ENCODE assay signal across 1 cellular context in the genomic region with DNA sequence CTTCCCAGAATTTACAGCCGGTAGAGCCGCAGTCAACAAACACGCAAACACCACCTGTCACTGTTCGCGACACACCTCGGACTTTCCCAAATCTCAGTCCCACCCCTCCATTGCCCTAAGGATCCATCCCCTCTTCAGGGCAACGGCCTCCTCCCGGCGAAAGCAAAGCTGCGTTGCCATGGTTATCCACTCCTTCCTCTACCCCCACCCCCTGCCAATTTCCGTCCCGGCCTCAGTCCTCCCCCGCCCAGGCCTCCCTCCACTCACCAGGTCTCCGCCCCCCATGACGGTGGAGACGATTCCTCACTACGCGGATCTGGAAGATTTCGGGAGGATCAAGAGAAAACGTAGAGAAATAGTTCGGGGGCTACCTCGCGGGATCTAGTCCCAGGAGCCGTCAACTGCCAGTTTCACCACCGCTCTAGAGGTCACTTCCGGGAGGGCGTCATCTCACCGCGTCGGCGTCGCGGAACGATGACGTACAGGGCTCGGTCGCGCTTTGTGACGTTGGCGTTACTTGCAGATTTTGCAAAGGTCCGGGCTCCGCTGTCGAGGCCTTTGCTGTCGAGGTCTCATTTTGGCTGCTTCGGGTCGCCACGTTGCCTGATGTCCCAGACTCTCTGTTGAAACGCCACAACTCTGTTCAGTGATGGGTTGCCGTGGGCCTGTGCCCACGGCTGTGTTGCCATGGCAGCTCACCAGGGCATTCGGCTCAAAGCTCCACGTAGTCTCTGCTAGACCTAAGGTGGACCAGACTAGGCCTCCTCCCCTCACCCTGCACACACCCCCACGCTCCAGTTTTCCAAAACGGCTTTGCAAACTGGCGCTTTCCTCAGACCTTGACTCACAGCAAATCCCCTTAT.
TF ChIP-seq lines count a peak whose summit lies in the region.

A gene (minus strand): TSS at position 423 of the 863 bp plus-strand sequence. CDS start 138 bp downstream, at position 285.

TF ChIP-seq in HEK293, 187 proteins besides CTCF, POLR2A, EP300 and RAD21 (continued from another document and continues in another):
- TF ChIP-seq, protein P1, sequence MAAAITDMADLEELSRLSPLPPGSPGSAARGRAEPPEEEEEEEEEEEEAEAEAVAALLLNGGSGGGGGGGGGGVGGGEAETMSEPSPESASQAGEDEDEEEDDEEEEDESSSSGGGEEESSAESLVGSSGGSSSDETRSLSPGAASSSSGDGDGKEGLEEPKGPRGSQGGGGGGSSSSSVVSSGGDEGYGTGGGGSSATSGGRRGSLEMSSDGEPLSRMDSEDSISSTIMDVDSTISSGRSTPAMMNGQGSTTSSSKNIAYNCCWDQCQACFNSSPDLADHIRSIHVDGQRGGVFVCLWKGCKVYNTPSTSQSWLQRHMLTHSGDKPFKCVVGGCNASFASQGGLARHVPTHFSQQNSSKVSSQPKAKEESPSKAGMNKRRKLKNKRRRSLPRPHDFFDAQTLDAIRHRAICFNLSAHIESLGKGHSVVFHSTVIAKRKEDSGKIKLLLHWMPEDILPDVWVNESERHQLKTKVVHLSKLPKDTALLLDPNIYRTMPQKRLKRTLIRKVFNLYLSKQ (tag by site-specific recombination; IDR thresholded peaks at IDR 0.05; ENCODE audit: borderline replicate concordance) = no peak
- TF ChIP-seq KLF8 (tag by site-specific recombination; IDR thresholded peaks at IDR 0.05) (peak; percentile 93), ZNF777 (tag by site-specific recombination; IDR thresholded peaks at IDR 0.05; ENCODE audit: borderline replicate concordance) (no peak), ZNF155 (tag by site-specific recombination; IDR thresholded peaks at IDR 0.05) (no peak), ZNF341 (tag by site-specific recombination; IDR thresholded peaks at IDR 0.05; ENCODE audit: low read depth) (peak; percentile 98), ZNF561 (tag by site-specific recombination; IDR thresholded peaks at IDR 0.05; ENCODE audit: borderline replicate concordance) (no peak), ZFHX2 (tag by site-specific recombination; conservative IDR thresholded peaks at IDR 0.05) (peak; percentile 45; the same call in 1 of the 2 replicates), BCL11B (tag by site-specific recombination; IDR thresholded peaks at IDR 0.05; ENCODE audit: low read depth) (peak; percentile 42; the same call in 1 of the 2 replicates), ZFP69B (tag by site-specific recombination; IDR thresholded peaks at IDR 0.05) (peak; percentile 65; the same call in 1 of the 2 replicates), ZSCAN23 (tag by site-specific recombination; IDR thresholded peaks at IDR 0.05) (peak; percentile 76; the same call in 1 of the 2 replicates), GLI4 (tag by site-specific recombination; IDR thresholded peaks at IDR 0.05) (peak; percentile 51; the same call in 1 of the 2 replicates), HOXC10 (CRISPR knock-in tag; IDR thresholded peaks at IDR 0.05) (peak; percentile 88; the same call in 1 of the 2 replicates), TRIM28 (IDR thresholded peaks at IDR 0.05; ENCODE audit: borderline replicate concordance, low read length) (no peak; the same call in 1 of the 2 replicates), GLIS1 (tag by site-specific recombination; IDR thresholded peaks at IDR 0.05) (no peak), GLIS2 (tag by site-specific recombination; IDR thresholded peaks at IDR 0.05) (peak; percentile 48; the same call in 1 of the 2 replicates), ZNF24 (tag by site-specific recombination; IDR thresholded peaks at IDR 0.05) (peak; percentile 86), ZNF791 (tag by site-specific recombination; IDR thresholded peaks at IDR 0.05) (no peak), ZNF223 (tag by site-specific recombination; IDR thresholded peaks at IDR 0.05) (peak; percentile 73; the same call in 1 of the 2 replicates), ZNF837 (tag by site-specific recombination; IDR thresholded peaks at IDR 0.05) (no peak), ZNF76 (tag by site-specific recombination; IDR thresholded peaks at IDR 0.05; ENCODE audit: borderline replicate concordance, low read depth) (peak; percentile 85), ZBTB7A (tag by site-specific recombination; IDR thresholded peaks at IDR 0.05; ENCODE audit: low read depth) (no peak), SP2 (tag by site-specific recombination; IDR thresholded peaks at IDR 0.05) (peak; percentile 88), ZNF221 (tag by site-specific recombination; IDR thresholded peaks at IDR 0.05; ENCODE audit: borderline replicate concordance) (no peak), ZNF202 (tag by site-specific recombination; IDR thresholded peaks at IDR 0.05; ENCODE audit: borderline replicate concordance) (no peak), ZNF19 (tag by site-specific recombination; IDR thresholded peaks at IDR 0.05; ENCODE audit: low read depth) (no peak), ZNF2 (tag by site-specific recombination; IDR thresholded peaks at IDR 0.05) (peak; percentile 71), ZNF138 (tag by site-specific recombination; IDR thresholded peaks at IDR 0.05; ENCODE audit: borderline replicate concordance) (no peak), ZNF354C (tag by site-specific recombination; IDR thresholded peaks at IDR 0.05; ENCODE audit: borderline replicate concordance, low read depth) (no peak), ZNF274 (IDR thresholded peaks at IDR 0.05; ENCODE audit: low read length) (no peak), ZNF274 (tag by site-specific recombination; IDR thresholded peaks at IDR 0.05; ENCODE audit: borderline replicate concordance) (no peak), ZNF785 (tag by site-specific recombination; IDR thresholded peaks at IDR 0.05) (no peak), ZNF843 (tag by site-specific recombination; IDR thresholded peaks at IDR 0.05) (peak; percentile 68), ZNF544 (tag by site-specific recombination; IDR thresholded peaks at IDR 0.05) (no peak), ZNF558 (tag by site-specific recombination; IDR thresholded peaks at IDR 0.05) (peak; percentile 56; the same call in 1 of the 2 replicates), ZNF335 (tag by site-specific recombination; conservative IDR thresholded peaks at IDR 0.05) (peak; percentile 81), ZSCAN30 (tag by site-specific recombination; IDR thresholded peaks at IDR 0.05) (0 out of 2 replicates have a peak, but pooled peaks have one; percentile 50), WT1 (tag by site-specific recombination; IDR thresholded peaks at IDR 0.05) (0 out of 2 replicates have a peak, but pooled peaks have one; percentile 28), ZNF560 (tag by site-specific recombination; IDR thresholded peaks at IDR 0.05; ENCODE audit: borderline replicate concordance) (no peak), ZNF157 (tag by site-specific recombination; IDR thresholded peaks at IDR 0.05) (no peak), FEZF1 (tag by site-specific recombination; IDR thresholded peaks at IDR 0.05) (no peak)
- TF ChIP-seq, protein P2, sequence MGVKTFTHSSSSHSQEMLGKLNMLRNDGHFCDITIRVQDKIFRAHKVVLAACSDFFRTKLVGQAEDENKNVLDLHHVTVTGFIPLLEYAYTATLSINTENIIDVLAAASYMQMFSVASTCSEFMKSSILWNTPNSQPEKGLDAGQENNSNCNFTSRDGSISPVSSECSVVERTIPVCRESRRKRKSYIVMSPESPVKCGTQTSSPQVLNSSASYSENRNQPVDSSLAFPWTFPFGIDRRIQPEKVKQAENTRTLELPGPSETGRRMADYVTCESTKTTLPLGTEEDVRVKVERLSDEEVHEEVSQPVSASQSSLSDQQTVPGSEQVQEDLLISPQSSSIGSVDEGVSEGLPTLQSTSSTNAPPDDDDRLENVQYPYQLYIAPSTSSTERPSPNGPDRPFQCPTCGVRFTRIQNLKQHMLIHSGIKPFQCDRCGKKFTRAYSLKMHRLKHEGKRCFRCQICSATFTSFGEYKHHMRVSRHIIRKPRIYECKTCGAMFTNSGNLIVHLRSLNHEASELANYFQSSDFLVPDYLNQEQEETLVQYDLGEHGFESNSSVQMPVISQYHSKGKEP (tag by site-specific recombination; IDR thresholded peaks at IDR 0.05) = no peak; the same call in none of the 2 replicates
- TF ChIP-seq, protein P3, sequence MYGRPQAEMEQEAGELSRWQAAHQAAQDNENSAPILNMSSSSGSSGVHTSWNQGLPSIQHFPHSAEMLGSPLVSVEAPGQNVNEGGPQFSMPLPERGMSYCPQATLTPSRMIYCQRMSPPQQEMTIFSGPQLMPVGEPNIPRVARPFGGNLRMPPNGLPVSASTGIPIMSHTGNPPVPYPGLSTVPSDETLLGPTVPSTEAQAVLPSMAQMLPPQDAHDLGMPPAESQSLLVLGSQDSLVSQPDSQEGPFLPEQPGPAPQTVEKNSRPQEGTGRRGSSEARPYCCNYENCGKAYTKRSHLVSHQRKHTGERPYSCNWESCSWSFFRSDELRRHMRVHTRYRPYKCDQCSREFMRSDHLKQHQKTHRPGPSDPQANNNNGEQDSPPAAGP (tag by site-specific recombination; IDR thresholded peaks at IDR 0.05) = peak; percentile 88
- TF ChIP-seq, protein P4, sequence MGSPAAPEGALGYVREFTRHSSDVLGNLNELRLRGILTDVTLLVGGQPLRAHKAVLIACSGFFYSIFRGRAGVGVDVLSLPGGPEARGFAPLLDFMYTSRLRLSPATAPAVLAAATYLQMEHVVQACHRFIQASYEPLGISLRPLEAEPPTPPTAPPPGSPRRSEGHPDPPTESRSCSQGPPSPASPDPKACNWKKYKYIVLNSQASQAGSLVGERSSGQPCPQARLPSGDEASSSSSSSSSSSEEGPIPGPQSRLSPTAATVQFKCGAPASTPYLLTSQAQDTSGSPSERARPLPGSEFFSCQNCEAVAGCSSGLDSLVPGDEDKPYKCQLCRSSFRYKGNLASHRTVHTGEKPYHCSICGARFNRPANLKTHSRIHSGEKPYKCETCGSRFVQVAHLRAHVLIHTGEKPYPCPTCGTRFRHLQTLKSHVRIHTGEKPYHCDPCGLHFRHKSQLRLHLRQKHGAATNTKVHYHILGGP (tag by site-specific recombination; IDR thresholded peaks at IDR 0.05) = peak; percentile 97
- TF ChIP-seq, protein P5, sequence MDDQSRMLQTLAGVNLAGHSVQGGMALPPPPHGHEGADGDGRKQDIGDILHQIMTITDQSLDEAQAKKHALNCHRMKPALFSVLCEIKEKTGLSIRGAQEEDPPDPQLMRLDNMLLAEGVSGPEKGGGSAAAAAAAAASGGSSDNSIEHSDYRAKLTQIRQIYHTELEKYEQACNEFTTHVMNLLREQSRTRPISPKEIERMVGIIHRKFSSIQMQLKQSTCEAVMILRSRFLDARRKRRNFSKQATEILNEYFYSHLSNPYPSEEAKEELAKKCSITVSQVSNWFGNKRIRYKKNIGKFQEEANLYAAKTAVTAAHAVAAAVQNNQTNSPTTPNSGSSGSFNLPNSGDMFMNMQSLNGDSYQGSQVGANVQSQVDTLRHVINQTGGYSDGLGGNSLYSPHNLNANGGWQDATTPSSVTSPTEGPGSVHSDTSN (CRISPR knock-in tag; IDR thresholded peaks at IDR 0.05) = peak; percentile 46; the same call in 1 of the 2 replicates
- TF ChIP-seq, protein P6, sequence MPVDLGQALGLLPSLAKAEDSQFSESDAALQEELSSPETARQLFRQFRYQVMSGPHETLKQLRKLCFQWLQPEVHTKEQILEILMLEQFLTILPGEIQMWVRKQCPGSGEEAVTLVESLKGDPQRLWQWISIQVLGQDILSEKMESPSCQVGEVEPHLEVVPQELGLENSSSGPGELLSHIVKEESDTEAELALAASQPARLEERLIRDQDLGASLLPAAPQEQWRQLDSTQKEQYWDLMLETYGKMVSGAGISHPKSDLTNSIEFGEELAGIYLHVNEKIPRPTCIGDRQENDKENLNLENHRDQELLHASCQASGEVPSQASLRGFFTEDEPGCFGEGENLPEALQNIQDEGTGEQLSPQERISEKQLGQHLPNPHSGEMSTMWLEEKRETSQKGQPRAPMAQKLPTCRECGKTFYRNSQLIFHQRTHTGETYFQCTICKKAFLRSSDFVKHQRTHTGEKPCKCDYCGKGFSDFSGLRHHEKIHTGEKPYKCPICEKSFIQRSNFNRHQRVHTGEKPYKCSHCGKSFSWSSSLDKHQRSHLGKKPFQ (tag by site-specific recombination; IDR thresholded peaks at IDR 0.05) = no peak
- TF ChIP-seq, protein P7, sequence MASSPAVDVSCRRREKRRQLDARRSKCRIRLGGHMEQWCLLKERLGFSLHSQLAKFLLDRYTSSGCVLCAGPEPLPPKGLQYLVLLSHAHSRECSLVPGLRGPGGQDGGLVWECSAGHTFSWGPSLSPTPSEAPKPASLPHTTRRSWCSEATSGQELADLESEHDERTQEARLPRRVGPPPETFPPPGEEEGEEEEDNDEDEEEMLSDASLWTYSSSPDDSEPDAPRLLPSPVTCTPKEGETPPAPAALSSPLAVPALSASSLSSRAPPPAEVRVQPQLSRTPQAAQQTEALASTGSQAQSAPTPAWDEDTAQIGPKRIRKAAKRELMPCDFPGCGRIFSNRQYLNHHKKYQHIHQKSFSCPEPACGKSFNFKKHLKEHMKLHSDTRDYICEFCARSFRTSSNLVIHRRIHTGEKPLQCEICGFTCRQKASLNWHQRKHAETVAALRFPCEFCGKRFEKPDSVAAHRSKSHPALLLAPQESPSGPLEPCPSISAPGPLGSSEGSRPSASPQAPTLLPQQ (tag by site-specific recombination; IDR thresholded peaks at IDR 0.05) = peak; percentile 70; the same call in 1 of the 2 replicates
- TF ChIP-seq, protein P8, sequence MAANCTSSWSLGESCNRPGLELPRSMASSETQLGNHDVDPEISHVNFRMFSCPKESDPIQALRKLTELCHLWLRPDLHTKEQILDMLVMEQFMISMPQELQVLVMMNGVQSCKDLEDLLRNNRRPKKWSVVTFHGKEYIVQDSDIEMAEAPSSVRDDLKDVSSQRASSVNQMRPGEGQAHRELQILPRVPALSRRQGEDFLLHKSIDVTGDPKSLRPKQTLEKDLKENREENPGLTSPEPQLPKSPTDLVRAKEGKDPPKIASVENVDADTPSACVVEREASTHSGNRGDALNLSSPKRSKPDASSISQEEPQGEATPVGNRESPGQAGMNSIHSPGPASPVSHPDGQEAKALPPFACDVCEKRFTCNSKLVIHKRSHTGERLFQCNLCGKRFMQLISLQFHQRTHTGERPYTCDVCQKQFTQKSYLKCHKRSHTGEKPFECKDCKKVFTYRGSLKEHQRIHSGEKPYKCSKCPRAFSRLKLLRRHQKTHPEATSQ (tag by site-specific recombination; IDR thresholded peaks at IDR 0.05) = peak; percentile 65; the same call in 1 of the 2 replicates
- TF ChIP-seq, protein P9, sequence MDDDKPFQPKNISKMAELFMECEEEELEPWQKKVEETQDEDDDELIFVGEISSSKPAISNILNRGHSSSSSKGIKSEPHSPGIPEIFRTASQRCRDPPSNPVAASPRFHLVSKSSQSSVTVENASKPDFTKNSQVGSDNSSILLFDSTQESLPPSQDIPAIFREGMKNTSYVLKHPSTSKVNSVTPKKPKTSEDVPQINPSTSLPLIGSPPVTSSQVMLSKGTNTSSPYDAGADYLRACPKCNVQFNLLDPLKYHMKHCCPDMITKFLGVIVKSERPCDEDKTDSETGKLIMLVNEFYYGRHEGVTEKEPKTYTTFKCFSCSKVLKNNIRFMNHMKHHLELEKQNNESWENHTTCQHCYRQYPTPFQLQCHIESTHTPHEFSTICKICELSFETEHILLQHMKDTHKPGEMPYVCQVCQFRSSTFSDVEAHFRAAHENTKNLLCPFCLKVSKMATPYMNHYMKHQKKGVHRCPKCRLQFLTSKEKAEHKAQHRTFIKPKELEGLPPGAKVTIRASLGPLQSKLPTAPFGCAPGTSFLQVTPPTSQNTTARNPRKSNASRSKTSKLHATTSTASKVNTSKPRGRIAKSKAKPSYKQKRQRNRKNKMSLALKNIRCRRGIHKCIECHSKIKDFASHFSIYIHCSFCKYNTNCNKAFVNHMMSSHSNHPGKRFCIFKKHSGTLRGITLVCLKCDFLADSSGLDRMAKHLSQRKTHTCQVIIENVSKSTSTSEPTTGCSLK (tag by site-specific recombination; IDR thresholded peaks at IDR 0.05) = no peak
